ENCODE assay signal across 6 cellular contexts in genomic region chr6:30687659-30688431, GRCh38. TPM values are rescaled to one million over a fixed set of nuclear protein-coding genes. Genes with fewer than 3 reads are reported as not detected.
DNase-seq lines count a peak whose midpoint lies in the region; ATAC-seq and TF ChIP-seq lines count a peak whose summit lies in the region.

No MANE protein-coding gene starts in this region.

- POLR2A ChIA-PET in naive thymus-derived CD8-positive, alpha-beta T cell (lab: Charles Lee), result interaction anchor here (1.0 to 6.9 kb wide), 6 partner anchors 13 to 42 kb away, joined by 3 to 81 read pairs (median 4); partner anchors contain the start of genes MDC1 and TUBB

- peak overlapping the region; percentile 94 to 100 (median 99) for H3K4me3 Mint-ChIP-seq in naive thymus-derived CD8-positive, alpha-beta T cell

- H3K27ac Mint-ChIP-seq in naive thymus-derived CD8-positive, alpha-beta T cell, result peak overlapping the region; percentile 81 to 99 (median 96)

- peak overlapping the region; percentile 60 for H3K4me3 ChIP-seq in HL-60 (replicated peaks; ENCODE audit: insufficient read depth, low read length)
- peak overlapping the region; percentile 87 for H3K4me3 ChIP-seq in astrocyte of the spinal cord (ENCODE audit: low read depth, low read length)

- no peaks in the 10 kb centered on the region for H3K27me3 Mint-ChIP-seq in naive thymus-derived CD8-positive, alpha-beta T cell

- H3K4me1 Mint-ChIP-seq in naive thymus-derived CD8-positive, alpha-beta T cell, result peaks cover 37 to 52% (median 46%) of the 10 kb centered on the region in 4 donors

- H3K36me3 Mint-ChIP-seq in naive thymus-derived CD8-positive, alpha-beta T cell, result peaks cover 0 to 8% (median 3%) of the 10 kb centered on the region in 3 donors

- TF ChIP-seq CTCF in HL-60 (IDR thresholded peaks at IDR 0.05; ENCODE audit: insufficient read depth, low read length) (no peak), astrocyte of the spinal cord (IDR thresholded peaks at IDR 0.05; ENCODE audit: low read depth, low read length) (peak; percentile 38)

- peak overlapping the region; percentile 94 for H3K27ac ChIP-seq in HL-60 (replicated peaks)

- no peaks in the 10 kb centered on the region for H3K27me3 ChIP-seq in HL-60 (ENCODE audit: insufficient read depth, poor library complexity, severe bottlenecking)

- ATAC-seq in naive thymus-derived CD8-positive, alpha-beta T cell, result no peak
- ATAC-seq in GM21423 (IDR thresholded peaks at IDR 0.05; ENCODE audit: unreplicated experiment), result no peak
- no peak for ATAC-seq in GM18505 (IDR thresholded peaks at IDR 0.05; ENCODE audit: unreplicated experiment)
- ATAC-seq in HG03139 (IDR thresholded peaks at IDR 0.05; ENCODE audit: unreplicated experiment), result no peak

- DNase-seq in HL-60 (ENCODE audit: low read depth in 1 of 2, low spot score in 1 of 2) (no peak), astrocyte of the spinal cord (ENCODE audit: low read depth, low spot score) (peak; percentile 45)
- no peak for DNase-seq in naive thymus-derived CD8-positive, alpha-beta T cell

- H3K9me3 Mint-ChIP-seq in naive thymus-derived CD8-positive, alpha-beta T cell, result no peaks in the 10 kb centered on the region

- in situ Hi-C loops in astrocyte of the spinal cord (cut with HindIII; ENCODE audit: low sequenced_read_pairs), result no loop called here

- no peak for TF ChIP-seq POLR2A in GM18505 (IDR thresholded peaks at IDR 0.05; ENCODE audit: borderline replicate concordance, extremely low read depth, insufficient read depth, insufficient read length)

RNA-seq across cellular contexts. Expression of gene PPP1R18, which starts 1.4 kb away (rescaled TPM):
- total RNA-seq in naive thymus-derived CD8-positive, alpha-beta T cell, result 10 to 100 TPM; 79.0 to 82.0 TPM
- 10 to 100 TPM; 79.8 to 98.6 (median 95.7) TPM for polyA plus RNA-seq in naive thymus-derived CD8-positive, alpha-beta T cell

RNA-seq across cellular contexts. Expression of gene NRM, which starts 2.9 kb away (rescaled TPM):
- 1 to 10 TPM; 2.4 TPM for total RNA-seq in naive thymus-derived CD8-positive, alpha-beta T cell
- 1 to 10 TPM; 3.7 to 5.4 (median 5.4) TPM for polyA plus RNA-seq in naive thymus-derived CD8-positive, alpha-beta T cell

RNA-seq across cellular contexts. Expression of gene DHX16, which starts 15.0 kb away (rescaled TPM):
- total RNA-seq in naive thymus-derived CD8-positive, alpha-beta T cell, result 10 to 100 TPM; 42.1 to 45.6 TPM
- 10 to 100 TPM; 17.7 to 31.2 (median 18.7) TPM for polyA plus RNA-seq in naive thymus-derived CD8-positive, alpha-beta T cell

RNA-seq across cellular contexts. Expression of gene MDC1, which starts 29.2 kb away (rescaled TPM):
- total RNA-seq in naive thymus-derived CD8-positive, alpha-beta T cell, result 10 to 100 TPM; 50.8 to 54.9 TPM
- 1 to 10 TPM; 1.3 to 6.3 (median 2.8) TPM for polyA plus RNA-seq in naive thymus-derived CD8-positive, alpha-beta T cell

RNA-seq across cellular contexts. Expression of gene TUBB, which starts 32.3 kb away (rescaled TPM):
- 100 to 1,000 TPM; 171 to 187 TPM for total RNA-seq in naive thymus-derived CD8-positive, alpha-beta T cell
- 100 to 1,000 TPM in 1 of 3 donors, 10 to 100 TPM in 2; 79.2 to 116 (median 83.3) TPM for polyA plus RNA-seq in naive thymus-derived CD8-positive, alpha-beta T cell
